Comparison of ENCODE assay signal across 15 cellular contexts in genomic region chr4:177384856-177385396, GRCh38. TPM values are rescaled to one million over a fixed set of nuclear protein-coding genes. Genes with fewer than 3 reads are reported as not detected.
A peak's percentile ranks its signal among the peaks of the same experiment; 100 is the strongest.
DNase-seq lines count a peak whose midpoint lies in the region; ATAC-seq and TF ChIP-seq lines count a peak whose summit lies in the region.
"Had no signal": no experiment of that assay in that cellular context is flagged by ENCODE, and none has a peak within 500 bp of the region (broad histone marks: within the 10 kb centered on the region; RNA-seq: fewer than 3 reads in every experiment).

No MANE protein-coding gene starts in this region.

- H3K9ac ChIP-seq in neural progenitor cell = no peak overlapping the region

- BruUV-seq in PC-9 (replicated peaks; lab: Mats Ljungman, UMichigan) = no TSS peak

- H3K36me3 Mint-ChIP-seq in neural progenitor cell = no peaks in the 10 kb centered on the region
- H3K36me3 Mint-ChIP-seq in activated naive CD4-positive, alpha-beta T cell treated with anti-CD3 and anti-CD28 coated beads for 36 hours (ENCODE audit: low read depth) = no peaks in the 10 kb centered on the region
- H3K36me3 Mint-ChIP-seq: CD4-positive, alpha-beta memory T cell had no signal

- H2AFZ ChIP-seq in neural progenitor cell (replicated peaks) = no peak overlapping the region
- H2AFZ ChIP-seq in PC-9 = no peak overlapping the region

- no peak for TF ChIP-seq CTCF in neural progenitor cell (IDR thresholded peaks at IDR 0.05)
- TF ChIP-seq CTCF in ascending aorta (IDR thresholded peaks at IDR 0.05) = no peak
- TF ChIP-seq CTCF in PC-9 (conservative IDR thresholded peaks at IDR 0.05) = no peak

- no peaks in the 10 kb centered on the region for H4K20me1 ChIP-seq in neural progenitor cell (ENCODE audit: low read depth)
- no peaks in the 10 kb centered on the region for H4K20me1 ChIP-seq in PC-9 (ENCODE audit: insufficient read depth)

- H3K4me3 ChIP-seq in neural progenitor cell (no peak overlapping the region), ascending aorta (no peak overlapping the region), PC-9 (no peak overlapping the region)

- H3K27ac ChIP-seq in neural progenitor cell (no peak overlapping the region), ascending aorta (no peak overlapping the region), PC-9 (no peak overlapping the region)

- no peak for ATAC-seq in HG02623 (IDR thresholded peaks at IDR 0.05; ENCODE audit: unreplicated experiment)

- H3K27me3 Mint-ChIP-seq in neural progenitor cell (ENCODE audit: insufficient read depth, low read depth) = no peaks in the 10 kb centered on the region
- no peaks in the 10 kb centered on the region for H3K27me3 Mint-ChIP-seq in activated naive CD4-positive, alpha-beta T cell treated with anti-CD3 and anti-CD28 coated beads for 36 hours (ENCODE audit: low read depth)

- peaks cover 3% of the 10 kb centered on the region for H3K9me3 Mint-ChIP-seq in neural progenitor cell
- H3K9me3 Mint-ChIP-seq in activated naive CD4-positive, alpha-beta T cell treated with anti-CD3 and anti-CD28 coated beads for 36 hours = no peaks in the 10 kb centered on the region
- H3K9me3 Mint-ChIP-seq: CD4-positive, alpha-beta memory T cell had no signal

- H3K27ac Mint-ChIP-seq in neural progenitor cell = peak overlapping the region; percentile 4
- no peak overlapping the region for H3K27ac Mint-ChIP-seq in activated naive CD4-positive, alpha-beta T cell treated with anti-CD3 and anti-CD28 coated beads for 36 hours

- no peaks in the 10 kb centered on the region for H3K9me3 ChIP-seq in neural progenitor cell (ENCODE audit: low read depth)
- no peaks in the 10 kb centered on the region for H3K9me3 ChIP-seq in ascending aorta
- no peaks in the 10 kb centered on the region for H3K9me3 ChIP-seq in PC-9 (ENCODE audit: insufficient read depth, low read depth)
- H3K9me3 ChIP-seq: BE2C had no signal

- CTCF ChIA-PET in PC-9 (lab: Charles Lee) = interaction anchor here (0.6 kb wide), 1 partner anchor 320 kb away, joined by 3 read pairs; no protein-coding TSS in a partner anchor
- CTCF ChIA-PET in activated naive CD4-positive, alpha-beta T cell treated with anti-CD3 and anti-CD28 coated beads for 36 hours (lab: Charles Lee) = interaction anchor here (1.1 kb wide), 1 partner anchor 135 kb away, joined by 3 read pairs; no protein-coding TSS in a partner anchor

- H3K4me2 ChIP-seq in neural progenitor cell (no peak overlapping the region), PC-9 (no peak overlapping the region)

- H3K9me2 ChIP-seq in PC-9 (ENCODE audit: insufficient read depth) = no peaks in the 10 kb centered on the region

- H3K36me3 ChIP-seq in neural progenitor cell = no peaks in the 10 kb centered on the region
- H3K36me3 ChIP-seq in ascending aorta = no peaks in the 10 kb centered on the region
- no peaks in the 10 kb centered on the region for H3K36me3 ChIP-seq in PC-9 (ENCODE audit: low read depth)
- H3K36me3 ChIP-seq: BE2C had no signal

- H3K4me1 ChIP-seq in neural progenitor cell (no peaks in the 10 kb centered on the region), ascending aorta (no peaks in the 10 kb centered on the region), PC-9 (replicated peaks; ENCODE audit: insufficient read depth) (no peaks in the 10 kb centered on the region)
- H3K4me1 ChIP-seq: BE2C had no signal

- POLR2A ChIA-PET in PC-9 (lab: Charles Lee; ENCODE audit: unreplicated experiment) = no interaction called here

- intact Hi-C loops in ascending aorta (cut with DNase I) = no loop called here
- intact Hi-C loops in PC-9 (cut with micrococcal nuclease; ENCODE audit: unreplicated experiment) = no loop called here
- intact Hi-C loops in activated naive CD4-positive, alpha-beta T cell treated with anti-CD3 and anti-CD28 coated beads for 36 hours (cut with micrococcal nuclease) = no loop called here

- H3K79me2 ChIP-seq in neural progenitor cell (ENCODE audit: low read depth) (no peaks in the 10 kb centered on the region), PC-9 (ENCODE audit: low read depth) (no peaks in the 10 kb centered on the region)

- H3K27me3 ChIP-seq in neural progenitor cell (no peaks in the 10 kb centered on the region), ascending aorta (no peaks in the 10 kb centered on the region), PC-9 (ENCODE audit: insufficient read depth, low read depth) (no peaks in the 10 kb centered on the region)
- H3K27me3 ChIP-seq: BE2C had no signal

- H3K4me1 Mint-ChIP-seq in neural progenitor cell = peaks cover 9% of the 10 kb centered on the region
- H3K4me1 Mint-ChIP-seq in activated naive CD4-positive, alpha-beta T cell treated with anti-CD3 and anti-CD28 coated beads for 36 hours (ENCODE audit: low read depth) = peaks cover 5% of the 10 kb centered on the region

- peak; percentile 29 for DNase-seq in GM03348 (ENCODE audit: low spot score)
- peak; percentile 29 for DNase-seq in NCI-H2227 treated with DMSO at 0.1 percent for 48 hours (lab: John Stamatoyannopoulos, UW)
- peak; percentile 5 for DNase-seq in fibroblast of gingiva (ENCODE audit: low read depth)
- DNase-seq in neural progenitor cell (ENCODE audit: low spot score) = no peak
- no peak for DNase-seq in ascending aorta (ENCODE audit: low spot score in 2 of 2)
- DNase-seq in PC-9 = no peak
- no peak for DNase-seq in activated naive CD4-positive, alpha-beta T cell treated with anti-CD3 and anti-CD28 coated beads for 36 hours
- DNase-seq: BE2C; CD4-positive, alpha-beta memory T cell; NCI-H1436; NCI-H2029 treated with DMSO at 0.1 percent for 48 hours; NCI-H345; NCI-H82; SIG-M5 had no signal

- H3F3A ChIP-seq in neural progenitor cell (ENCODE audit: low read depth) = no peaks in the 10 kb centered on the region
- no peaks in the 10 kb centered on the region for H3F3A ChIP-seq in PC-9 (ENCODE audit: insufficient read depth, low read depth)

- no peak overlapping the region for H3K4me3 Mint-ChIP-seq in neural progenitor cell
- H3K4me3 Mint-ChIP-seq in activated naive CD4-positive, alpha-beta T cell treated with anti-CD3 and anti-CD28 coated beads for 36 hours = no peak overlapping the region
- H3K4me3 Mint-ChIP-seq: CD4-positive, alpha-beta memory T cell had no signal

RNA-seq across cellular contexts. Expression of gene AGA, which starts 57.3 kb away (rescaled TPM):
- total RNA-seq in neural progenitor cell (ENCODE audit: low replicate concordance) = 19.5 and 27.3 TPM in 2 replicates
- 4.5 TPM for total RNA-seq in ascending aorta
- total RNA-seq in PC-9 (2021) = 13.8 and 17.0 TPM in 2 replicates
- total RNA-seq in activated naive CD4-positive, alpha-beta T cell treated with anti-CD3 and anti-CD28 coated beads for 36 hours = 10 to 100 TPM; 14.4 to 18.0 TPM

Comparison
In these comparisons a context has a peak if more than half of its experiments do, and no peak if none do; other contexts are left out.
1. DNase-seq: peak in GM03348 (single experiment), NCI-H2227 treated with DMSO at 0.1 percent for 48 hours (single experiment) and fibroblast of gingiva (single experiment); none in neural progenitor cell (single experiment), ascending aorta (0 of 2), PC-9 (0 of 2) and activated naive CD4-positive, alpha-beta T cell treated with anti-CD3 and anti-CD28 coated beads for 36 hours (single experiment).